Comparison of ENCODE assay signal across 10 cellular contexts in the genomic region with DNA sequence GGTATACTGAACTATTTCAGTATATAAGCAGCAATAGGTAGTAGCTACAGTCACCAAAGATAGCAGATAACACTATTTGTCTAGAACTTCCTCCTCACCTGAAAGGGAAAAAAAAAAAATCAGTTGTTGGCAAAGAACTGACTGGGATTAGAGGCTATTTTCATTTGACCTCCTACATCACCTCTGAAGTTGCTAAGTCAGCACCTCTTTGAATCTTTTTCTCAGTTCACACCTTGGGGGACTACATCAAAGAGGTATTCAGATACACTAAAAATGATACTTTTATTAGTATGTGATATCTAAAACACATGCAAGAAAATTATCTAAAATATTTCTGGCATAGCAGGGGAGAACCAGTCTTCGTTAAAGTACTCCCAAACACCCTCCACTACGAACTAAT. TPM values are rescaled to one million over a fixed set of nuclear protein-coding genes. Genes with fewer than 3 reads are reported as not detected.
"Had no signal": no experiment of that assay in that cellular context is flagged by ENCODE, and none has a peak within 500 bp of the region (broad histone marks: within the 10 kb centered on the region; RNA-seq: fewer than 3 reads in every experiment).

No MANE protein-coding gene starts in this region.

- H3K4me1 ChIP-seq: HAP-1 had no signal

- ATAC-seq: HCT116 had no signal

- H3K9ac ChIP-seq: GM23248 had no signal

- H3K27ac ChIP-seq: GM23248, HL-60 had no signal

- DNase-seq: GM23248, GOT3, H7, HFFc6 had no signal

- H3K4me3 ChIP-seq: GM23248, HAP-1 had no signal

- H2AFZ ChIP-seq: GM23248 had no signal

- H3K9me3 ChIP-seq: HAP-1 had no signal

RNA-seq across cellular contexts. Expression of a gene that starts 22.0 kb away (rescaled TPM):
- total RNA-seq: GM23248 had no signal
- polyA plus RNA-seq: GM23248 had no signal

RNA-seq across cellular contexts. Expression of a gene that starts 32.0 kb away (rescaled TPM):
- total RNA-seq: GM23248, H4, HT1080 had no signal
- polyA plus RNA-seq: GM23248, IgD-negative memory B cell had no signal
